In genomic region chr2:21217421-21217820, GRCh38 we compare ENCODE assay signal across 10 cellular contexts.
"Had no signal": no experiment of that assay in that cellular context is flagged by ENCODE, and none has a peak within 500 bp of the region (broad histone marks: within the 10 kb centered on the region; RNA-seq: fewer than 3 reads in every experiment).

No MANE protein-coding gene starts in this region.

- H3K36me3 ChIP-seq: HAP-1 had no signal

- H3K27ac Mint-ChIP-seq: HFFc6 had no signal

- ATAC-seq: HCT116, K562 had no signal

- H3K9ac ChIP-seq: GM23248 had no signal

- DNase-seq: GM23248, GOT3, H7, HFFc6, IMR-90, KG1 had no signal

- H3K9me3 ChIP-seq: HAP-1 had no signal

- H3K4me3 ChIP-seq: GM23248, HAP-1, K562 had no signal

- H3K4me3 Mint-ChIP-seq: HFFc6 had no signal

- H3K27ac ChIP-seq: GM23248 had no signal

- H3K4me1 ChIP-seq: HAP-1 had no signal

- FAIRE-seq: HTR-8/SVneo, K562 had no signal
